In the genomic region with DNA sequence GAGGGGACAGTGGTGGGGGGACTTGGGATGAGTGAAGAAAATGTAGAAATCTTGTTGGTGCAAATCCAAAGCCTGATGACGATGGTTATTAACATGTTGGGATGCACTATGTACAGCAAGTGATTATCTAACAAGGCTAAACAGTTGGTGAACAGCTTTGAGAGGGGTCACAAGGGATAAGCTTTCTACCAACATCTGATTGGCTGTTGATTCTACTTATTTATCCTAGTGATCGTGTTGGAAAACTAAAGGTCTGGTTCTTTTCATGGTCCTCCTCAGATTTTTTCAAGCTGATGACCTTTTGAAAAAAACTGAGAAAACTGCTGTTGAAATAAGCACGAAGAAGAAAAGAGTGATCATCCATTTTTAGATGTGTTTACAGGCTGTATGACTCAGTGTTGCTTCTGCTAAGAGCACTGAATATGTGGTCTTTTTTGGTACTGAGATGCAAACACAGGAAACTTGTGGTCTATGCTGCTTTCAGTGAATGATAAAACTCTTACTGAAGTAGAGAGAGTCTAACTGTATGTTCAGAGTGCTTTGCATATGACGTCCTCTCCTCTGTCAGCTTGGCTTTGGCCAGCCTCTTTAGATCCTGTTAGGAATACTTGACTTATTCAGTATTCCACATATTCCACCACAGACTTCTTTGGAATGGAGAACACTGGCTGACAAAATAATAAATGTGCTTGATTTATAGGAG, we compare ENCODE assay signal across 8 cellular contexts.
DNase-seq lines count a peak whose midpoint lies in the region; ATAC-seq and TF ChIP-seq lines count a peak whose summit lies in the region.

No MANE protein-coding gene starts in this region.

- CTCF ChIA-PET in PC-9 (lab: Charles Lee): no interaction called here

- no peak for TF ChIP-seq POLR2A in body of pancreas (IDR thresholded peaks at IDR 0.05)
- no peak for TF ChIP-seq POLR2A in erythroblast (IDR thresholded peaks at IDR 0.05; ENCODE audit: low read length)

- no peaks in the 10 kb centered on the region for H3K27me3 ChIP-seq in body of pancreas
- H3K27me3 ChIP-seq in PC-9 (ENCODE audit: insufficient read depth, low read depth): no peaks in the 10 kb centered on the region

- H4K20me1 ChIP-seq in PC-9 (ENCODE audit: insufficient read depth): no peaks in the 10 kb centered on the region

- no TSS peak for BruUV-seq in PC-9 (replicated peaks; lab: Mats Ljungman, UMichigan)

- H2AFZ ChIP-seq in PC-9: no peak overlapping the region

- H3K4me2 ChIP-seq in PC-9: no peak overlapping the region

- H3F3A ChIP-seq in PC-9 (ENCODE audit: insufficient read depth, low read depth): no peaks in the 10 kb centered on the region

- H3K4me3 ChIP-seq in body of pancreas (no peak overlapping the region), PC-9 (no peak overlapping the region)

- TF ChIP-seq CTCF in body of pancreas (IDR thresholded peaks at IDR 0.05) (no peak), PC-9 (conservative IDR thresholded peaks at IDR 0.05) (no peak)

- ATAC-seq in HG02852 (IDR thresholded peaks at IDR 0.05; ENCODE audit: unreplicated experiment): peak; percentile 100
- no peak for ATAC-seq in body of pancreas

- H3K79me2 ChIP-seq in PC-9 (ENCODE audit: low read depth): no peaks in the 10 kb centered on the region

- peak; percentile 15 for DNase-seq in activated naive CD4-positive, alpha-beta T cell treated with Interleukin-2 at 50 U/mL for 16 hours
- no peak for DNase-seq in activated naive CD4-positive, alpha-beta T cell treated with anti-CD3 and anti-CD28 coated beads, Interleukin-2, amount 50 U/mL, for 16 hours
- DNase-seq in RPMI7951 (ENCODE audit: low read depth) (peak; percentile 75), fibroblast of peridontal ligament (ENCODE audit: extremely low read depth) (peak; percentile 89), body of pancreas (no peak), erythroblast (lab: John Stamatoyannopoulos, UW) (no peak), PC-9 (no peak)

- no peaks in the 10 kb centered on the region for H3K36me3 ChIP-seq in body of pancreas (replicated peaks in 1 of 2; ENCODE audit: insufficient read depth in 1 of 2, low read depth in 2 of 2)
- no peaks in the 10 kb centered on the region for H3K36me3 ChIP-seq in PC-9 (ENCODE audit: low read depth)

- no peaks in the 10 kb centered on the region for H3K4me1 ChIP-seq in body of pancreas
- no peaks in the 10 kb centered on the region for H3K4me1 ChIP-seq in PC-9 (replicated peaks; ENCODE audit: insufficient read depth)

- intact Hi-C loops in body of pancreas (cut with DNase I) (no loop called here), PC-9 (cut with micrococcal nuclease; ENCODE audit: unreplicated experiment) (no loop called here)

- H3K27ac ChIP-seq in body of pancreas: no peak overlapping the region
- H3K27ac ChIP-seq in PC-9: no peak overlapping the region

- no peaks in the 10 kb centered on the region for H3K9me2 ChIP-seq in PC-9 (ENCODE audit: insufficient read depth)

- H3K9me3 ChIP-seq in body of pancreas (no peaks in the 10 kb centered on the region), PC-9 (ENCODE audit: insufficient read depth, low read depth) (no peaks in the 10 kb centered on the region)

- WGBS in body of pancreas, 2 donors: 44 to 46% methylated on average over 4 of the region's 4 CpGs

- POLR2A ChIA-PET in PC-9 (lab: Charles Lee; ENCODE audit: unreplicated experiment): no interaction called here

Comparison
In these comparisons a context has a peak if more than half of its experiments do, and no peak if none do; other contexts are left out.
1. DNase-seq: peak in activated naive CD4-positive, alpha-beta T cell treated with Interleukin-2 at 50 U/mL for 16 hours (single experiment), RPMI7951 (single experiment) and fibroblast of peridontal ligament (single experiment); none in activated naive CD4-positive, alpha-beta T cell treated with anti-CD3 and anti-CD28 coated beads, Interleukin-2, amount 50 U/mL, for 16 hours (single experiment), body of pancreas (0 of 4), erythroblast (0 of 2) and PC-9 (0 of 2).